In the genomic region with DNA sequence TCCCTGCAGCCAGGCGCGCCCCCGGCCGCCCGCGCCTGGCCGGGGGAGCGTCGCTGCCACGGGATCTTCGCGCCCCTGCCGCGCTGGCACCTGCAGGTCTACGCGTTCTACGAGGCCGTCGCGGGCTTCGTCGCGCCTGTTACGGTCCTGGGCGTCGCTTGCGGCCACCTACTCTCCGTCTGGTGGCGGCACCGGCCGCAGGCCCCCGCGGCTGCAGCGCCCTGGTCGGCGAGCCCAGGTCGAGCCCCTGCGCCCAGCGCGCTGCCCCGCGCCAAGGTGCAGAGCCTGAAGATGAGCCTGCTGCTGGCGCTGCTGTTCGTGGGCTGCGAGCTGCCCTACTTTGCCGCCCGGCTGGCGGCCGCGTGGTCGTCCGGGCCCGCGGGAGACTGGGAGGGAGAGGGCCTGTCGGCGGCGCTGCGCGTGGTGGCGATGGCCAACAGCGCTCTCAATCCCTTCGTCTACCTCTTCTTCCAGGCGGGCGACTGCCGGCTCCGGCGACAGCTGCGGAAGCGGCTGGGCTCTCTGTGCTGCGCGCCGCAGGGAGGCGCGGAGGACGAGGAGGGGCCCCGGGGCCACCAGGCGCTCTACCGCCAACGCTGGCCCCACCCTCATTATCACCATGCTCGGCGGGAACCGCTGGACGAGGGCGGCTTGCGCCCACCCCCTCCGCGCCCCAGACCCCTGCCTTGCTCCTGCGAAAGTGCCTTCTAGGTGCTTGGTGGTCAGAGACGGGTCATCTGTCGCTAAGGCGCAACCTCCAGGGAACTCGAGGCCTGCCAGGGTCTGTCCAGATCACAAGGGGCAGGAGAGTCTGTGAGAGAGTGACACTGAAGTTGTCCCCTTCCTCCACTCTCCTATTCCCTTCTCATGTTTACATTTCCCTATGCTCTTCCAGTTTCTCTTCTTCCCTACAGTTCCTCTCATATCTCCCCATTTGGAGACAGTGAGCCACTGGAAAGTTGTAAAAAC, we compare ENCODE assay signal across 1 cellular context.
TF ChIP-seq lines count a peak whose summit lies in the region.

No MANE protein-coding gene starts in this region.

TF ChIP-seq in HepG2, 621 proteins besides CTCF, POLR2A, EP300 and RAD21 (continues in another document):
- TF ChIP-seq FOXO1 (CRISPR knock-in tag; IDR thresholded peaks at IDR 0.05) (0 out of 2 replicates have a peak, but pooled peaks have one; percentile 8), ZNF543 (CRISPR knock-in tag; IDR thresholded peaks at IDR 0.05) (no peak; the same call in 1 of the 2 replicates), HOXA7 (CRISPR knock-in tag; IDR thresholded peaks at IDR 0.05) (no peak), RXRA (CRISPR knock-in tag; IDR thresholded peaks at IDR 0.05) (peak; percentile 29; the same call in 1 of the 2 replicates), CENPT (CRISPR knock-in tag; IDR thresholded peaks at IDR 0.05; ENCODE audit: low read depth) (0 out of 2 replicates have a peak, but pooled peaks have one; percentile 26), RFXANK (CRISPR knock-in tag; IDR thresholded peaks at IDR 0.05) (peak; percentile 95), HOXD1 (CRISPR knock-in tag; IDR thresholded peaks at IDR 0.05) (0 out of 2 replicates have a peak, but pooled peaks have one; percentile 1), ZMYM2 (CRISPR knock-in tag; IDR thresholded peaks at IDR 0.05) (0 out of 2 replicates have a peak, but pooled peaks have one; percentile 21), LCORL (IDR thresholded peaks at IDR 0.05) (no peak), LCORL (CRISPR knock-in tag; IDR thresholded peaks at IDR 0.05) (peak; percentile 58; the same call in 1 of the 2 replicates), RFX1 (IDR thresholded peaks at IDR 0.05) (no peak), KDM5B (CRISPR knock-in tag; IDR thresholded peaks at IDR 0.05; ENCODE audit: borderline replicate concordance) (peak; percentile 58; the same call in 1 of the 2 replicates), ZNF558 (CRISPR knock-in tag; IDR thresholded peaks at IDR 0.05; ENCODE audit: borderline replicate concordance) (0 out of 2 replicates have a peak, but pooled peaks have one; percentile 50), GABPB1 (CRISPR knock-in tag; IDR thresholded peaks at IDR 0.05) (peak; percentile 40; the same call in 1 of the 2 replicates), ZNF451 (CRISPR knock-in tag; IDR thresholded peaks at IDR 0.05) (peak; percentile 77), ZNF552 (CRISPR knock-in tag; IDR thresholded peaks at IDR 0.05; ENCODE audit: borderline replicate concordance) (peak; percentile 40; the same call in 1 of the 2 replicates), SNAPC2 (CRISPR knock-in tag; IDR thresholded peaks at IDR 0.05) (peak; percentile 23; the same call in 1 of the 2 replicates), ZNF496 (CRISPR knock-in tag; IDR thresholded peaks at IDR 0.05; ENCODE audit: insufficient replicate concordance) (no peak), KLF12 (CRISPR knock-in tag; IDR thresholded peaks at IDR 0.05; ENCODE audit: borderline replicate concordance) (0 out of 2 replicates have a peak, but pooled peaks have one; percentile 10), ZNF839 (CRISPR knock-in tag; IDR thresholded peaks at IDR 0.05; ENCODE audit: borderline replicate concordance) (no peak), ZNF891 (CRISPR knock-in tag; IDR thresholded peaks at IDR 0.05) (peak; percentile 59), ZNF766 (CRISPR knock-in tag; IDR thresholded peaks at IDR 0.05; ENCODE audit: borderline replicate concordance) (0 out of 2 replicates have a peak, but pooled peaks have one; percentile 64), HNRNPL (IDR thresholded peaks at IDR 0.05; ENCODE audit: low read depth, low read length) (no peak), POGZ (CRISPR knock-in tag; IDR thresholded peaks at IDR 0.05) (0 out of 2 replicates have a peak, but pooled peaks have one; percentile 25), ZBTB7B (CRISPR knock-in tag; IDR thresholded peaks at IDR 0.05) (0 out of 2 replicates have a peak, but pooled peaks have one; percentile 42), FOXA1 (IDR thresholded peaks at IDR 0.05) (no peak), FOXA1 (CRISPR knock-in tag; IDR thresholded peaks at IDR 0.05) (0 out of 2 replicates have a peak, but pooled peaks have one; percentile 17), ZNF124 (CRISPR knock-in tag; IDR thresholded peaks at IDR 0.05) (0 out of 2 replicates have a peak, but pooled peaks have one; percentile 33)
- TF ChIP-seq, protein P1, sequence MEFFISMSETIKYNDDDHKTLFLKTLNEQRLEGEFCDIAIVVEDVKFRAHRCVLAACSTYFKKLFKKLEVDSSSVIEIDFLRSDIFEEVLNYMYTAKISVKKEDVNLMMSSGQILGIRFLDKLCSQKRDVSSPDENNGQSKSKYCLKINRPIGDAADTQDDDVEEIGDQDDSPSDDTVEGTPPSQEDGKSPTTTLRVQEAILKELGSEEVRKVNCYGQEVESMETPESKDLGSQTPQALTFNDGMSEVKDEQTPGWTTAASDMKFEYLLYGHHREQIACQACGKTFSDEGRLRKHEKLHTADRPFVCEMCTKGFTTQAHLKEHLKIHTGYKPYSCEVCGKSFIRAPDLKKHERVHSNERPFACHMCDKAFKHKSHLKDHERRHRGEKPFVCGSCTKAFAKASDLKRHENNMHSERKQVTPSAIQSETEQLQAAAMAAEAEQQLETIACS (CRISPR knock-in tag; IDR thresholded peaks at IDR 0.05): peak; percentile 51
- TF ChIP-seq, protein P2, sequence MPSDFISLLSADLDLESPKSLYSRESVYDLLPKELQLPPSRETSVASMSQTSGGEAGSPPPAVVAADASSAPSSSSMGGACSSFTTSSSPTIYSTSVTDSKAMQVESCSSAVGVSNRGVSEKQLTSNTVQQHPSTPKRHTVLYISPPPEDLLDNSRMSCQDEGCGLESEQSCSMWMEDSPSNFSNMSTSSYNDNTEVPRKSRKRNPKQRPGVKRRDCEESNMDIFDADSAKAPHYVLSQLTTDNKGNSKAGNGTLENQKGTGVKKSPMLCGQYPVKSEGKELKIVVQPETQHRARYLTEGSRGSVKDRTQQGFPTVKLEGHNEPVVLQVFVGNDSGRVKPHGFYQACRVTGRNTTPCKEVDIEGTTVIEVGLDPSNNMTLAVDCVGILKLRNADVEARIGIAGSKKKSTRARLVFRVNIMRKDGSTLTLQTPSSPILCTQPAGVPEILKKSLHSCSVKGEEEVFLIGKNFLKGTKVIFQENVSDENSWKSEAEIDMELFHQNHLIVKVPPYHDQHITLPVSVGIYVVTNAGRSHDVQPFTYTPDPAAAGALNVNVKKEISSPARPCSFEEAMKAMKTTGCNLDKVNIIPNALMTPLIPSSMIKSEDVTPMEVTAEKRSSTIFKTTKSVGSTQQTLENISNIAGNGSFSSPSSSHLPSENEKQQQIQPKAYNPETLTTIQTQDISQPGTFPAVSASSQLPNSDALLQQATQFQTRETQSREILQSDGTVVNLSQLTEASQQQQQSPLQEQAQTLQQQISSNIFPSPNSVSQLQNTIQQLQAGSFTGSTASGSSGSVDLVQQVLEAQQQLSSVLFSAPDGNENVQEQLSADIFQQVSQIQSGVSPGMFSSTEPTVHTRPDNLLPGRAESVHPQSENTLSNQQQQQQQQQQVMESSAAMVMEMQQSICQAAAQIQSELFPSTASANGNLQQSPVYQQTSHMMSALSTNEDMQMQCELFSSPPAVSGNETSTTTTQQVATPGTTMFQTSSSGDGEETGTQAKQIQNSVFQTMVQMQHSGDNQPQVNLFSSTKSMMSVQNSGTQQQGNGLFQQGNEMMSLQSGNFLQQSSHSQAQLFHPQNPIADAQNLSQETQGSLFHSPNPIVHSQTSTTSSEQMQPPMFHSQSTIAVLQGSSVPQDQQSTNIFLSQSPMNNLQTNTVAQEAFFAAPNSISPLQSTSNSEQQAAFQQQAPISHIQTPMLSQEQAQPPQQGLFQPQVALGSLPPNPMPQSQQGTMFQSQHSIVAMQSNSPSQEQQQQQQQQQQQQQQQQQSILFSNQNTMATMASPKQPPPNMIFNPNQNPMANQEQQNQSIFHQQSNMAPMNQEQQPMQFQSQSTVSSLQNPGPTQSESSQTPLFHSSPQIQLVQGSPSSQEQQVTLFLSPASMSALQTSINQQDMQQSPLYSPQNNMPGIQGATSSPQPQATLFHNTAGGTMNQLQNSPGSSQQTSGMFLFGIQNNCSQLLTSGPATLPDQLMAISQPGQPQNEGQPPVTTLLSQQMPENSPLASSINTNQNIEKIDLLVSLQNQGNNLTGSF (CRISPR knock-in tag; IDR thresholded peaks at IDR 0.05): peak; percentile 41; the same call in 1 of the 2 replicates
- TF ChIP-seq, protein P3, sequence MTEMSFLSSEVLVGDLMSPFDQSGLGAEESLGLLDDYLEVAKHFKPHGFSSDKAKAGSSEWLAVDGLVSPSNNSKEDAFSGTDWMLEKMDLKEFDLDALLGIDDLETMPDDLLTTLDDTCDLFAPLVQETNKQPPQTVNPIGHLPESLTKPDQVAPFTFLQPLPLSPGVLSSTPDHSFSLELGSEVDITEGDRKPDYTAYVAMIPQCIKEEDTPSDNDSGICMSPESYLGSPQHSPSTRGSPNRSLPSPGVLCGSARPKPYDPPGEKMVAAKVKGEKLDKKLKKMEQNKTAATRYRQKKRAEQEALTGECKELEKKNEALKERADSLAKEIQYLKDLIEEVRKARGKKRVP (CRISPR knock-in tag; IDR thresholded peaks at IDR 0.05): 0 out of 4 replicates have a peak, but pooled peaks of 1 of the 2 experiments have one; percentile 29
- TF ChIP-seq, protein P4, sequence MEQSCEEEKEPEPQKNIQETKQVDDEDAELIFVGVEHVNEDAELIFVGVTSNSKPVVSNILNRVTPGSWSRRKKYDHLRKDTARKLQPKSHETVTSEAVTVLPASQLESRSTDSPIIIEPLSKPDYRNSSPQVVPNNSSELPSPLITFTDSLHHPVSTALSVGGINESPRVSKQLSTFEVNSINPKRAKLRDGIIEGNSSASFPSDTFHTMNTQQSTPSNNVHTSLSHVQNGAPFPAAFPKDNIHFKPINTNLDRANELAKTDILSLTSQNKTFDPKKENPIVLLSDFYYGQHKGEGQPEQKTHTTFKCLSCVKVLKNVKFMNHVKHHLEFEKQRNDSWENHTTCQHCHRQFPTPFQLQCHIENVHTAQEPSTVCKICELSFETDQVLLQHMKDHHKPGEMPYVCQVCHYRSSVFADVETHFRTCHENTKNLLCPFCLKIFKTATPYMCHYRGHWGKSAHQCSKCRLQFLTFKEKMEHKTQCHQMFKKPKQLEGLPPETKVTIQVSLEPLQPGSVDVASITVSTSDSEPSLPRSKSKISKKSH (CRISPR knock-in tag; IDR thresholded peaks at IDR 0.05; ENCODE audit: borderline replicate concordance): peak; percentile 62; the same call in 1 of the 2 replicates
- TF ChIP-seq, protein P5, sequence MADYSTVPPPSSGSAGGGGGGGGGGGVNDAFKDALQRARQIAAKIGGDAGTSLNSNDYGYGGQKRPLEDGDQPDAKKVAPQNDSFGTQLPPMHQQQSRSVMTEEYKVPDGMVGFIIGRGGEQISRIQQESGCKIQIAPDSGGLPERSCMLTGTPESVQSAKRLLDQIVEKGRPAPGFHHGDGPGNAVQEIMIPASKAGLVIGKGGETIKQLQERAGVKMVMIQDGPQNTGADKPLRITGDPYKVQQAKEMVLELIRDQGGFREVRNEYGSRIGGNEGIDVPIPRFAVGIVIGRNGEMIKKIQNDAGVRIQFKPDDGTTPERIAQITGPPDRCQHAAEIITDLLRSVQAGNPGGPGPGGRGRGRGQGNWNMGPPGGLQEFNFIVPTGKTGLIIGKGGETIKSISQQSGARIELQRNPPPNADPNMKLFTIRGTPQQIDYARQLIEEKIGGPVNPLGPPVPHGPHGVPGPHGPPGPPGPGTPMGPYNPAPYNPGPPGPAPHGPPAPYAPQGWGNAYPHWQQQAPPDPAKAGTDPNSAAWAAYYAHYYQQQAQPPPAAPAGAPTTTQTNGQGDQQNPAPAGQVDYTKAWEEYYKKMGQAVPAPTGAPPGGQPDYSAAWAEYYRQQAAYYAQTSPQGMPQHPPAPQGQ (CRISPR knock-in tag; IDR thresholded peaks at IDR 0.05; ENCODE audit: borderline replicate concordance): no peak
